Comparison of ENCODE assay signal across 20 cellular contexts in genomic region chr10:18197706-18198105, GRCh38. TPM values are rescaled to one million over a fixed set of nuclear protein-coding genes. Genes with fewer than 3 reads are reported as not detected.
DNase-seq lines count a peak whose midpoint lies in the region; ATAC-seq, FAIRE-seq and TF ChIP-seq lines count a peak whose summit lies in the region.
"Had no signal": no experiment of that assay in that cellular context is flagged by ENCODE, and none has a peak within 500 bp of the region (broad histone marks: within the 10 kb centered on the region; RNA-seq: fewer than 3 reads in every experiment).

No MANE protein-coding gene starts in this region.

- no peaks in the 10 kb centered on the region for H3K27me3 ChIP-seq in cardiac muscle cell
- H3K27me3 ChIP-seq in esophagus squamous epithelium: no peaks in the 10 kb centered on the region
- H3K27me3 ChIP-seq in pancreas: no peaks in the 10 kb centered on the region
- no peaks in the 10 kb centered on the region for H3K27me3 ChIP-seq in CD8-positive, alpha-beta T cell (ENCODE audit: insufficient read depth, low read length)

- H3K4me1 ChIP-seq in cardiac muscle cell (ENCODE audit: low read depth) (peaks cover 16% of the 10 kb centered on the region), esophagus squamous epithelium (peaks cover 0 to 16% (median 3%) of the 10 kb centered on the region in 3 donors), pancreas (no peaks in the 10 kb centered on the region)
- H3K4me1 ChIP-seq in CD8-positive, alpha-beta T cell (ENCODE audit: insufficient read depth, low read length): no peaks in the 10 kb centered on the region

- CTCF ChIA-PET in CD8-positive, alpha-beta T cell (lab: Charles Lee): no interaction called here

- H3K27ac Mint-ChIP-seq in CD8-positive, alpha-beta T cell: no peak overlapping the region
- H3K27ac Mint-ChIP-seq in stimulated activated memory B cell treated with anti-CD40 and anti-IgM and Interleukin-4, amounts not matched to agents 10 μg/mL and 1 μg/mL and 100 μg/mL, for 72 hours: no peak overlapping the region
- H3K27ac Mint-ChIP-seq: CD4-positive, alpha-beta memory T cell had no signal

- H3K36me3 Mint-ChIP-seq in CD8-positive, alpha-beta T cell: no peaks in the 10 kb centered on the region
- H3K36me3 Mint-ChIP-seq in stimulated activated memory B cell treated with anti-CD40 and anti-IgM and Interleukin-4, amounts not matched to agents 10 μg/mL and 1 μg/mL and 100 μg/mL, for 72 hours: no peaks in the 10 kb centered on the region
- H3K36me3 Mint-ChIP-seq: CD4-positive, alpha-beta memory T cell had no signal

- H3K9me3 Mint-ChIP-seq in CD8-positive, alpha-beta T cell: no peaks in the 10 kb centered on the region
- no peaks in the 10 kb centered on the region for H3K9me3 Mint-ChIP-seq in stimulated activated memory B cell treated with anti-CD40 and anti-IgM and Interleukin-4, amounts not matched to agents 10 μg/mL and 1 μg/mL and 100 μg/mL, for 72 hours

- TF ChIP-seq CTCF in cardiac muscle cell (IDR thresholded peaks at IDR 0.05; ENCODE audit: low read depth, low read length) (no peak), esophagus squamous epithelium (IDR thresholded peaks at IDR 0.05) (no peak), pancreas (IDR thresholded peaks at IDR 0.05) (no peak)
- TF ChIP-seq CTCF in CD8-positive, alpha-beta T cell (IDR thresholded peaks at IDR 0.05): no peak

- no peaks in the 10 kb centered on the region for H3K9me3 ChIP-seq in cardiac muscle cell (ENCODE audit: low read depth)
- no peaks in the 10 kb centered on the region for H3K9me3 ChIP-seq in esophagus squamous epithelium
- H3K9me3 ChIP-seq in pancreas: no peaks in the 10 kb centered on the region
- H3K9me3 ChIP-seq in CD8-positive, alpha-beta T cell (ENCODE audit: low read length): no peaks in the 10 kb centered on the region

- no peak for TF ChIP-seq POLR2A in esophagus squamous epithelium (IDR thresholded peaks at IDR 0.05)

- WGBS in esophagus squamous epithelium, 2 donors: 85 to 89% methylated on average over 2 of the region's 2 CpGs
- 88 to 96% methylated on average over 2 of the region's 2 CpGs for WGBS in pancreas, 2 donors

- H3K36me3 ChIP-seq in cardiac muscle cell (no peaks in the 10 kb centered on the region), esophagus squamous epithelium (no peaks in the 10 kb centered on the region), pancreas (no peaks in the 10 kb centered on the region)
- no peaks in the 10 kb centered on the region for H3K36me3 ChIP-seq in CD8-positive, alpha-beta T cell (ENCODE audit: insufficient read depth, low read length)

- peak; percentile 99 for FAIRE-seq in pancreas (lab: Jason Lieb, UNC)
- FAIRE-seq: D721Med had no signal

- no peaks in the 10 kb centered on the region for H3K27me3 Mint-ChIP-seq in CD8-positive, alpha-beta T cell (ENCODE audit: low read depth)
- no peaks in the 10 kb centered on the region for H3K27me3 Mint-ChIP-seq in stimulated activated memory B cell treated with anti-CD40 and anti-IgM and Interleukin-4, amounts not matched to agents 10 μg/mL and 1 μg/mL and 100 μg/mL, for 72 hours

- intact Hi-C loops in Right ventricle myocardium inferior (cut with DNase I): no loop called here
- intact Hi-C loops in esophagus squamous epithelium (cut with DNase I): no loop called here
- intact Hi-C loops in pancreas (cut with DNase I): no loop called here
- intact Hi-C loops in CD8-positive, alpha-beta T cell (cut with DNase I, micrococcal nuclease): no loop called here

- H3K27ac ChIP-seq in cardiac muscle cell: peak overlapping the region; percentile 82
- H3K27ac ChIP-seq in esophagus squamous epithelium: peak overlapping the region in 3 of 4 donors; percentile 42 to 72 (median 52)
- H3K27ac ChIP-seq in pancreas: no peak overlapping the region
- H3K27ac ChIP-seq in CD8-positive, alpha-beta T cell (ENCODE audit: low read depth, low read length): no peak overlapping the region
- H3K27ac ChIP-seq: 22Rv1 had no signal

- no peaks in the 10 kb centered on the region for H3K4me1 Mint-ChIP-seq in CD8-positive, alpha-beta T cell (ENCODE audit: low read depth)
- no peaks in the 10 kb centered on the region for H3K4me1 Mint-ChIP-seq in stimulated activated memory B cell treated with anti-CD40 and anti-IgM and Interleukin-4, amounts not matched to agents 10 μg/mL and 1 μg/mL and 100 μg/mL, for 72 hours
- H3K4me1 Mint-ChIP-seq: CD4-positive, alpha-beta memory T cell had no signal

- no peak overlapping the region for H3K4me3 Mint-ChIP-seq in CD8-positive, alpha-beta T cell
- H3K4me3 Mint-ChIP-seq in stimulated activated memory B cell treated with anti-CD40 and anti-IgM and Interleukin-4, amounts not matched to agents 10 μg/mL and 1 μg/mL and 100 μg/mL, for 72 hours: no peak overlapping the region
- H3K4me3 Mint-ChIP-seq: CD4-positive, alpha-beta memory T cell had no signal

- no peak for DNase-seq in cardiac muscle cell (ENCODE audit: low read depth in 1 of 2, low spot score in 1 of 2)
- DNase-seq in Right ventricle myocardium inferior (ENCODE audit: missing footprints): no peak
- DNase-seq in esophagus squamous epithelium (lab: John Stamatoyannopoulos, UW): no peak
- DNase-seq in pancreas: no peak
- no peak for DNase-seq in stimulated activated CD4-positive, alpha-beta T cell treated with anti-CD3 and anti-CD28 coated beads, Interleukin-4, amount 100 ng/mL, for 1 hour
- DNase-seq in CD8-positive, alpha-beta T cell: no peak
- no peak for DNase-seq in effector CD8-positive, alpha-beta T cell (lab: John Stamatoyannopoulos, UW)
- DNase-seq: CD4-positive, alpha-beta memory T cell; DMS79 treated with DMSO at 0.1 percent for 48 hours; GOT3; NCI-H1048; NCI-H1436 treated with DMSO at 0.1 percent for 48 hours; NCI-H2081; NCI-H510A; NCI-H82; Right ventricle myocardium superior had no signal

- no peak overlapping the region for H3K4me3 ChIP-seq in cardiac muscle cell
- H3K4me3 ChIP-seq in esophagus squamous epithelium: no peak overlapping the region
- H3K4me3 ChIP-seq in pancreas: no peak overlapping the region
- H3K4me3 ChIP-seq in CD8-positive, alpha-beta T cell (ENCODE audit: low read depth, low read length): no peak overlapping the region

- POLR2A ChIA-PET in CD8-positive, alpha-beta T cell (lab: Charles Lee): no interaction called here

- ATAC-seq in Right ventricle myocardium inferior: no peak
- no peak for ATAC-seq in pancreas
- no peak for ATAC-seq in CD8-positive, alpha-beta T cell
- ATAC-seq in stimulated activated memory B cell treated with anti-CD40 and anti-IgM and Interleukin-4, amounts not matched to agents 10 μg/mL and 1 μg/mL and 100 μg/mL, for 72 hours: no peak

RNA-seq across cellular contexts. Expression of gene CACNB2, which starts 57.5 kb away (rescaled TPM):
- total RNA-seq in cardiac muscle cell (134 and 172 TPM in 2 replicates), Right ventricle myocardium inferior (45.6 TPM), esophagus squamous epithelium (10 to 100 TPM in 1 of 4 donors, 1 to 10 TPM in 2, under 1 TPM in 1; 0.91 to 37.0 (median 5.7) TPM), pancreas (1 to 10 TPM; 4.9 to 9.6 (median 6.1) TPM)
- polyA plus RNA-seq in cardiac muscle cell (101 and 119 TPM in 2 replicates), pancreas (10 to 100 TPM in 1 of 2 donors, 1 to 10 TPM in 1; 9.6 to 11.1 TPM)
- total RNA-seq in CD8-positive, alpha-beta T cell: not detected
- total RNA-seq: CD4-positive, alpha-beta memory T cell; G401 had no signal

Comparison
In these comparisons a context has a peak if more than half of its experiments do, and no peak if none do; other contexts are left out.
1. H3K27ac ChIP-seq: peak in cardiac muscle cell (single experiment) and esophagus squamous epithelium (3 of 4); none in pancreas (0 of 4) and CD8-positive, alpha-beta T cell (single experiment).